In the genomic region with DNA sequence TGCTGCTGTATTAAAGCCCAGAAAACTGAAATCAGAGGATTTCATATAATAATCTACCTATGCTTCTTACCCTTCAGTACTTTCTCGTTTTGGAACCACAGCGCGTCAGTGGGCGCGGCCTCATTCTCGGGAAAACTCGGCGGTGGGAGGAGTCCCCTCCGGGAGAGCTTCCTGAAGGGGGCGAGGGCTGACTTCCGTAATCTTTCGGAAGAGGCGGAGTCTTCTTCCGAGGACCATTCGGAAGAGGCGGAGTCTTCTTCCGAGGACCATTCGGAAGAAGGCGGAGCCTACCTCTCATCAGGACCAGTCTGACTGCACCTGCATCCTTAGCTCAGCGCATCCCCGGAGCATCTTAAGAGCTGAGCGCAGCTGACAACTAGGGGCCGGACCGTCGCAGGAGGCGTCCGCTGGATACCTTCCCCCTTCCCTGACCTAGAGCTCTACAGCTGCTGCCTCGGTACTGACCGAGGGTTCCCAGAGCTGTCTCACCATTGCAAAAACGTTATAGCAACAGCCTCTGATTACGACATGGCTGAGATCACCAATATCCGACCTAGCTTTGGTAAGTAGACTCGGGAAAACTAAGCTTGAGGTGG, we compare ENCODE assay signal across 8 cellular contexts. TPM values are rescaled to one million over a fixed set of nuclear protein-coding genes. Genes with fewer than 3 reads are reported as not detected.
DNase-seq lines count a peak whose midpoint lies in the region; ATAC-seq and TF ChIP-seq lines count a peak whose summit lies in the region.

A gene with protein sequence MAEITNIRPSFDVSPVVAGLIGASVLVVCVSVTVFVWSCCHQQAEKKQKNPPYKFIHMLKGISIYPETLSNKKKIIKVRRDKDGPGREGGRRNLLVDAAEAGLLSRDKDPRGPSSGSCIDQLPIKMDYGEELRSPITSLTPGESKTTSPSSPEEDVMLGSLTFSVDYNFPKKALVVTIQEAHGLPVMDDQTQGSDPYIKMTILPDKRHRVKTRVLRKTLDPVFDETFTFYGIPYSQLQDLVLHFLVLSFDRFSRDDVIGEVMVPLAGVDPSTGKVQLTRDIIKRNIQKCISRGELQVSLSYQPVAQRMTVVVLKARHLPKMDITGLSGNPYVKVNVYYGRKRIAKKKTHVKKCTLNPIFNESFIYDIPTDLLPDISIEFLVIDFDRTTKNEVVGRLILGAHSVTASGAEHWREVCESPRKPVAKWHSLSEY (plus strand): TSS at position 334 of the 596 bp plus-strand sequence. CDS start 195 bp downstream, at position 529.

- peak within 1 kb of the TSS; percentile 82 for H3K4me3 Mint-ChIP-seq in activated CD4-positive, alpha-beta T cell treated with anti-CD3 and anti-CD28 coated beads, Interleukin-2, amount 10 ng/mL, durations not matched to agents 7 days and 5 days

- ATAC-seq in GM19351 (IDR thresholded peaks at IDR 0.05; ENCODE audit: unreplicated experiment): peak; percentile 64
- peak; percentile 72 for ATAC-seq in HG03520 (IDR thresholded peaks at IDR 0.05; ENCODE audit: unreplicated experiment)

- no peaks in the 10 kb centered on the region for H3K4me1 ChIP-seq in colonic mucosa

- H3K27ac ChIP-seq in colonic mucosa: peak within 1 kb of the TSS; percentile 67

- H3K4me1 Mint-ChIP-seq in activated CD4-positive, alpha-beta T cell treated with anti-CD3 and anti-CD28 coated beads, Interleukin-2, amount 10 ng/mL, durations not matched to agents 7 days and 5 days: peaks cover 60% of the 10 kb centered on the region

- POLR2A ChIA-PET in BJ (lab: Charles Lee): interaction anchor here (0.5 to 1.5 kb wide), 3 partner anchors 8 to 74 kb away, joined by 3 to 9 read pairs (median 3); no protein-coding TSS in a partner anchor
- POLR2A ChIA-PET in activated CD4-positive, alpha-beta T cell treated with anti-CD3 and anti-CD28 coated beads, Interleukin-2, amount 10 ng/mL, durations not matched to agents 7 days and 5 days (lab: Charles Lee): interaction anchor here (0.7 kb wide), 1 partner anchor 223 kb away, joined by 3 read pairs; a partner anchor contains a TSS

- no peaks in the 10 kb centered on the region; the same call in 1 of the 2 replicates for H3K36me3 ChIP-seq in BJ (ENCODE audit: control insufficient read depth, insufficient read depth, low read length)
- H3K36me3 ChIP-seq in colonic mucosa: no peaks in the 10 kb centered on the region

- no peaks in the 10 kb centered on the region for H3K9me3 ChIP-seq in colonic mucosa

- TF ChIP-seq CTCF in BJ (IDR thresholded peaks at IDR 0.05; ENCODE audit: insufficient read depth, low read depth, low read length) (no peak), colonic mucosa (IDR thresholded peaks at IDR 0.05) (no peak)

- peak within 1 kb of the TSS; percentile 40 for H3K4me3 ChIP-seq in BJ (ENCODE audit: low read depth, low read length)
- H3K4me3 ChIP-seq in colonic mucosa: peak within 1 kb of the TSS; percentile 13

- H3K9me3 Mint-ChIP-seq in activated CD4-positive, alpha-beta T cell treated with anti-CD3 and anti-CD28 coated beads, Interleukin-2, amount 10 ng/mL, durations not matched to agents 7 days and 5 days: no peaks in the 10 kb centered on the region

- peak within 1 kb of the TSS; percentile 94 for H3K27ac Mint-ChIP-seq in activated CD4-positive, alpha-beta T cell treated with anti-CD3 and anti-CD28 coated beads, Interleukin-2, amount 10 ng/mL, durations not matched to agents 7 days and 5 days

- H3K36me3 Mint-ChIP-seq in activated CD4-positive, alpha-beta T cell treated with anti-CD3 and anti-CD28 coated beads, Interleukin-2, amount 10 ng/mL, durations not matched to agents 7 days and 5 days (ENCODE audit: low read depth): peaks cover 16% of the 10 kb centered on the region

- CTCF ChIA-PET in BJ (lab: Yijun Ruan, JAX): interaction anchor here (0.6 to 1.3 kb wide), 5 partner anchors 9 to 103 kb away, joined by 3 read pairs; no protein-coding TSS in a partner anchor
- CTCF ChIA-PET in activated CD4-positive, alpha-beta T cell treated with anti-CD3 and anti-CD28 coated beads, Interleukin-2, amount 10 ng/mL, durations not matched to agents 7 days and 5 days (lab: Charles Lee): interaction anchor here (0.6 to 1.6 kb wide), 6 partner anchors 10 to 519 kb away, joined by 3 to 5 read pairs (median 4); no protein-coding TSS in a partner anchor

- intact Hi-C loops in colonic mucosa (cut with DNase I): no loop called here

- DNase-seq in BJ (ENCODE audit: low read depth): peak; percentile 79
- peak; percentile 98 for DNase-seq in NCI-H748 (lab: John Stamatoyannopoulos, UW; ENCODE audit: unreplicated experiment)
- peak; percentile 94 for DNase-seq in activated CD4-positive, alpha-beta T cell treated with anti-CD3 and anti-CD28 coated beads, Interleukin-2, amount 10 ng/mL, durations not matched to agents 7 days and 5 days
- peak; percentile 97 for DNase-seq in colonic mucosa
- peak; percentile 93 for DNase-seq in kidney glomerular epithelial cell (lab: John Stamatoyannopoulos, UW)
- peak; percentile 91 to 94 for DNase-seq in stimulated activated CD4-positive, alpha-beta T cell treated with anti-CD3 and anti-CD28 coated beads, Interleukin-15, amount 100 ng/mL, for 48 hours (ENCODE audit: low read depth in 2 of 2)

- H3K9ac ChIP-seq in colonic mucosa (ENCODE audit: low read depth in 2 of 2, low read length in 2 of 2): peak within 1 kb of the TSS; percentile 40 to 66

- H3K27me3 Mint-ChIP-seq in activated CD4-positive, alpha-beta T cell treated with anti-CD3 and anti-CD28 coated beads, Interleukin-2, amount 10 ng/mL, durations not matched to agents 7 days and 5 days: no peaks in the 10 kb centered on the region

- no peaks in the 10 kb centered on the region for H3K27me3 ChIP-seq in BJ (ENCODE audit: control insufficient read depth, insufficient read depth, low read length)
- H3K27me3 ChIP-seq in colonic mucosa: no peaks in the 10 kb centered on the region

RNA-seq across cellular contexts. Expression of the gene that starts here (rescaled TPM):
- 36.0 and 36.6 TPM in 2 replicates for polyA plus RNA-seq in BJ (2011; rRNA removed)
- polyA minus RNA-seq in BJ (2011; rRNA and poly(A)+ RNA removed): 20.8 and 28.2 TPM in 2 replicates
- total RNA-seq in activated CD4-positive, alpha-beta T cell treated with anti-CD3 and anti-CD28 coated beads, Interleukin-2, amount 10 ng/mL, durations not matched to agents 7 days and 5 days: 10 to 100 TPM; 14.2 to 15.5 TPM
- total RNA-seq in colonic mucosa: 1 to 10 TPM; 1.2 to 4.6 TPM

Comparison
In these comparisons a context has a peak if more than half of its experiments do, and no peak if none do; other contexts are left out.
1. Peak in every context shown above with its lines: DNase-seq, ATAC-seq, H3K4me3 ChIP-seq and H3K27ac ChIP-seq.